Comparison of ENCODE assay signal across 10 cellular contexts in genomic region chr5:4295663-4296339, GRCh38.
DNase-seq lines count a peak whose midpoint lies in the region; ATAC-seq lines count a peak whose summit lies in the region.
"Had no signal": no experiment of that assay in that cellular context is flagged by ENCODE, and none has a peak within 500 bp of the region (broad histone marks: within the 10 kb centered on the region; RNA-seq: fewer than 3 reads in every experiment).

No MANE protein-coding gene starts in this region.

- H3K27me3 ChIP-seq in SJCRH30 = no peaks in the 10 kb centered on the region

- H3K4me3 ChIP-seq in SJCRH30 = no peak overlapping the region
- H3K4me3 ChIP-seq: GM12878 had no signal

- ATAC-seq in GM18907 (IDR thresholded peaks at IDR 0.05; ENCODE audit: unreplicated experiment) = no peak
- ATAC-seq: GM12878 had no signal

- H3K9me3 ChIP-seq in SJCRH30 (replicated peaks) = no peaks in the 10 kb centered on the region

- DNase-seq in NCI-H2171 treated with DMSO at 0.1 percent for 48 hours (lab: John Stamatoyannopoulos, UW) (peak; percentile 42), NCI-H2171 (lab: John Stamatoyannopoulos, UW) (no peak), SJCRH30 (peak; percentile 7 to 52), hippocampal formation (lab: John Stamatoyannopoulos, UW) (peak; percentile 22 to 37), substantia nigra (lab: John Stamatoyannopoulos, UW) (peak in 28 of 49 donors; percentile 1 to 33 (median 18)), NCI-H446 (lab: John Stamatoyannopoulos, UW) (no peak), GM19240 (ENCODE audit: insufficient read length, low spot score) (no peak)
- DNase-seq: T-helper 1 cell had no signal

- no peaks in the 10 kb centered on the region for H3K36me3 ChIP-seq in SJCRH30

- H3K4me1 ChIP-seq in SJCRH30 = no peaks in the 10 kb centered on the region

- H3K27ac ChIP-seq in SJCRH30 (no peak overlapping the region), substantia nigra (ENCODE audit: low read depth, low read length, poor library complexity, severe bottlenecking) (no peak overlapping the region)

Comparison
In these comparisons a context has a peak if more than half of its experiments do, and no peak if none do; other contexts are left out.
1. DNase-seq: peak in NCI-H2171 treated with DMSO at 0.1 percent for 48 hours (single experiment), SJCRH30 (2 of 2), hippocampal formation (2 of 2) and substantia nigra (28 of 49); none in NCI-H2171 (single experiment), NCI-H446 (0 of 2) and GM19240 (single experiment).